Comparison of ENCODE assay signal across 1 cellular context in the genomic region with DNA sequence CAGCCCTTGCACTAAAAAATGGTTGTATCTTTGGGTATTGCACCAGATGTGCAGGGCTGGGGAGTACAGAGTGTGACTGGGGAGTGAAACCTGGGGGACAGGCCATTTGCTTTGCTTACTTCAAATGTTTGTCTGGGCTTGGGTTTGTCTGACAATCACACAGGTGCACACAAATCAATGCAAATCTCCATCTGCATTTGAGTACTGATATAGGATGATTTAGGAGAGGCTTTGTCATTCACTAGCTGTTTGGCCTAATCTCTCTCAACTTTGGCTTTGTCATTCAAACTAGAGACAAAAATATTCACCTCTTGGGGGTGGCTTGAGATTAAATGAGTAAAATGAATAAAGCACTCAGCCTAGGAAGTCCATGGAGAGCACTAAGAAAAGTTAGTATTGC.
TF ChIP-seq lines count a peak whose summit lies in the region.

No MANE protein-coding gene starts in this region.

TF ChIP-seq in WTC11, 78 proteins besides CTCF, POLR2A, EP300 and RAD21 (continued from another document and continues in another):
- TF ChIP-seq, protein P1, sequence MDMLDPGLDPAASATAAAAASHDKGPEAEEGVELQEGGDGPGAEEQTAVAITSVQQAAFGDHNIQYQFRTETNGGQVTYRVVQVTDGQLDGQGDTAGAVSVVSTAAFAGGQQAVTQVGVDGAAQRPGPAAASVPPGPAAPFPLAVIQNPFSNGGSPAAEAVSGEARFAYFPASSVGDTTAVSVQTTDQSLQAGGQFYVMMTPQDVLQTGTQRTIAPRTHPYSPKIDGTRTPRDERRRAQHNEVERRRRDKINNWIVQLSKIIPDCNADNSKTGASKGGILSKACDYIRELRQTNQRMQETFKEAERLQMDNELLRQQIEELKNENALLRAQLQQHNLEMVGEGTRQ (CRISPR knock-in tag; IDR thresholded peaks at IDR 0.05): peak; percentile 45
- TF ChIP-seq KAT7 (CRISPR knock-in tag; IDR thresholded peaks at IDR 0.05; ENCODE audit: borderline replicate concordance) (no peak), CBFB (CRISPR knock-in tag; IDR thresholded peaks at IDR 0.05; ENCODE audit: low read depth) (peak; percentile 67; the same call in 1 of the 2 replicates), ZNF317 (CRISPR knock-in tag; IDR thresholded peaks at IDR 0.05; ENCODE audit: borderline replicate concordance, low read depth) (0 out of 2 replicates have a peak, but pooled peaks have one; percentile 37), ZNF138 (CRISPR knock-in tag; conservative IDR thresholded peaks at IDR 0.05) (no peak), GRHL2 (CRISPR knock-in tag; IDR thresholded peaks at IDR 0.05; ENCODE audit: insufficient replicate concordance, severe bottlenecking) (no peak), OVOL2 (CRISPR knock-in tag; IDR thresholded peaks at IDR 0.05; ENCODE audit: borderline replicate concordance) (no peak), SMAD3 (CRISPR knock-in tag; IDR thresholded peaks at IDR 0.05; ENCODE audit: borderline replicate concordance) (0 out of 2 replicates have a peak, but pooled peaks have one; percentile 66), ETV6 (CRISPR knock-in tag; IDR thresholded peaks at IDR 0.05) (peak; percentile 79; the same call in 1 of the 2 replicates), NR3C1 (CRISPR knock-in tag; conservative IDR thresholded peaks at IDR 0.05; ENCODE audit: low read depth) (peak; percentile 93), NFATC4 (CRISPR knock-in tag; IDR thresholded peaks at IDR 0.05) (no peak), TP53 (CRISPR knock-in tag; IDR thresholded peaks at IDR 0.05) (peak; percentile 83), FOXK1 (CRISPR knock-in tag; IDR thresholded peaks at IDR 0.05) (peak; percentile 72), TEAD1 (CRISPR knock-in tag; IDR thresholded peaks at IDR 0.05) (peak; percentile 83), FOXJ3 (CRISPR knock-in tag; IDR thresholded peaks at IDR 0.05; ENCODE audit: borderline replicate concordance) (no peak)
- TF ChIP-seq, protein P2, sequence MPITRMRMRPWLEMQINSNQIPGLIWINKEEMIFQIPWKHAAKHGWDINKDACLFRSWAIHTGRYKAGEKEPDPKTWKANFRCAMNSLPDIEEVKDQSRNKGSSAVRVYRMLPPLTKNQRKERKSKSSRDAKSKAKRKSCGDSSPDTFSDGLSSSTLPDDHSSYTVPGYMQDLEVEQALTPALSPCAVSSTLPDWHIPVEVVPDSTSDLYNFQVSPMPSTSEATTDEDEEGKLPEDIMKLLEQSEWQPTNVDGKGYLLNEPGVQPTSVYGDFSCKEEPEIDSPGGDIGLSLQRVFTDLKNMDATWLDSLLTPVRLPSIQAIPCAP (CRISPR knock-in tag; IDR thresholded peaks at IDR 0.05): 0 out of 2 replicates have a peak, but pooled peaks have one; percentile 46
- TF ChIP-seq, protein P3, sequence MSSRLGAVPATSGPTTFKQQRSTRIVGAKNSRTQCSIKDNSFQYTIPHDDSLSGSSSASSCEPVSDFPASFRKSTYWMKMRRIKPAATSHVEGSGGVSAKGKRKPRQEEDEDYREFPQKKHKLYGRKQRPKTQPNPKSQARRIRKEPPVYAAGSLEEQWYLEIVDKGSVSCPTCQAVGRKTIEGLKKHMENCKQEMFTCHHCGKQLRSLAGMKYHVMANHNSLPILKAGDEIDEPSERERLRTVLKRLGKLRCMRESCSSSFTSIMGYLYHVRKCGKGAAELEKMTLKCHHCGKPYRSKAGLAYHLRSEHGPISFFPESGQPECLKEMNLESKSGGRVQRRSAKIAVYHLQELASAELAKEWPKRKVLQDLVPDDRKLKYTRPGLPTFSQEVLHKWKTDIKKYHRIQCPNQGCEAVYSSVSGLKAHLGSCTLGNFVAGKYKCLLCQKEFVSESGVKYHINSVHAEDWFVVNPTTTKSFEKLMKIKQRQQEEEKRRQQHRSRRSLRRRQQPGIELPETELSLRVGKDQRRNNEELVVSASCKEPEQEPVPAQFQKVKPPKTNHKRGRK (CRISPR knock-in tag; IDR thresholded peaks at IDR 0.05; ENCODE audit: borderline replicate concordance): no peak
- TF ChIP-seq, protein P4, sequence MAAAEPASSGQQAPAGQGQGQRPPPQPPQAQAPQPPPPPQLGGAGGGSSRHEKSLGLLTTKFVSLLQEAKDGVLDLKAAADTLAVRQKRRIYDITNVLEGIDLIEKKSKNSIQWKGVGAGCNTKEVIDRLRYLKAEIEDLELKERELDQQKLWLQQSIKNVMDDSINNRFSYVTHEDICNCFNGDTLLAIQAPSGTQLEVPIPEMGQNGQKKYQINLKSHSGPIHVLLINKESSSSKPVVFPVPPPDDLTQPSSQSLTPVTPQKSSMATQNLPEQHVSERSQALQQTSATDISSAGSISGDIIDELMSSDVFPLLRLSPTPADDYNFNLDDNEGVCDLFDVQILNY (CRISPR knock-in tag; IDR thresholded peaks at IDR 0.05): peak; percentile 48; the same call in 1 of the 2 replicates
- TF ChIP-seq, protein P5, sequence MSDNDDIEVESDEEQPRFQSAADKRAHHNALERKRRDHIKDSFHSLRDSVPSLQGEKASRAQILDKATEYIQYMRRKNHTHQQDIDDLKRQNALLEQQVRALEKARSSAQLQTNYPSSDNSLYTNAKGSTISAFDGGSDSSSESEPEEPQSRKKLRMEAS (CRISPR knock-in tag; IDR thresholded peaks at IDR 0.05): no peak
- TF ChIP-seq, protein P6, sequence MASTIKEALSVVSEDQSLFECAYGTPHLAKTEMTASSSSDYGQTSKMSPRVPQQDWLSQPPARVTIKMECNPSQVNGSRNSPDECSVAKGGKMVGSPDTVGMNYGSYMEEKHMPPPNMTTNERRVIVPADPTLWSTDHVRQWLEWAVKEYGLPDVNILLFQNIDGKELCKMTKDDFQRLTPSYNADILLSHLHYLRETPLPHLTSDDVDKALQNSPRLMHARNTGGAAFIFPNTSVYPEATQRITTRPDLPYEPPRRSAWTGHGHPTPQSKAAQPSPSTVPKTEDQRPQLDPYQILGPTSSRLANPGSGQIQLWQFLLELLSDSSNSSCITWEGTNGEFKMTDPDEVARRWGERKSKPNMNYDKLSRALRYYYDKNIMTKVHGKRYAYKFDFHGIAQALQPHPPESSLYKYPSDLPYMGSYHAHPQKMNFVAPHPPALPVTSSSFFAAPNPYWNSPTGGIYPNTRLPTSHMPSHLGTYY (CRISPR knock-in tag; IDR thresholded peaks at IDR 0.05): no peak
- TF ChIP-seq, protein P7, sequence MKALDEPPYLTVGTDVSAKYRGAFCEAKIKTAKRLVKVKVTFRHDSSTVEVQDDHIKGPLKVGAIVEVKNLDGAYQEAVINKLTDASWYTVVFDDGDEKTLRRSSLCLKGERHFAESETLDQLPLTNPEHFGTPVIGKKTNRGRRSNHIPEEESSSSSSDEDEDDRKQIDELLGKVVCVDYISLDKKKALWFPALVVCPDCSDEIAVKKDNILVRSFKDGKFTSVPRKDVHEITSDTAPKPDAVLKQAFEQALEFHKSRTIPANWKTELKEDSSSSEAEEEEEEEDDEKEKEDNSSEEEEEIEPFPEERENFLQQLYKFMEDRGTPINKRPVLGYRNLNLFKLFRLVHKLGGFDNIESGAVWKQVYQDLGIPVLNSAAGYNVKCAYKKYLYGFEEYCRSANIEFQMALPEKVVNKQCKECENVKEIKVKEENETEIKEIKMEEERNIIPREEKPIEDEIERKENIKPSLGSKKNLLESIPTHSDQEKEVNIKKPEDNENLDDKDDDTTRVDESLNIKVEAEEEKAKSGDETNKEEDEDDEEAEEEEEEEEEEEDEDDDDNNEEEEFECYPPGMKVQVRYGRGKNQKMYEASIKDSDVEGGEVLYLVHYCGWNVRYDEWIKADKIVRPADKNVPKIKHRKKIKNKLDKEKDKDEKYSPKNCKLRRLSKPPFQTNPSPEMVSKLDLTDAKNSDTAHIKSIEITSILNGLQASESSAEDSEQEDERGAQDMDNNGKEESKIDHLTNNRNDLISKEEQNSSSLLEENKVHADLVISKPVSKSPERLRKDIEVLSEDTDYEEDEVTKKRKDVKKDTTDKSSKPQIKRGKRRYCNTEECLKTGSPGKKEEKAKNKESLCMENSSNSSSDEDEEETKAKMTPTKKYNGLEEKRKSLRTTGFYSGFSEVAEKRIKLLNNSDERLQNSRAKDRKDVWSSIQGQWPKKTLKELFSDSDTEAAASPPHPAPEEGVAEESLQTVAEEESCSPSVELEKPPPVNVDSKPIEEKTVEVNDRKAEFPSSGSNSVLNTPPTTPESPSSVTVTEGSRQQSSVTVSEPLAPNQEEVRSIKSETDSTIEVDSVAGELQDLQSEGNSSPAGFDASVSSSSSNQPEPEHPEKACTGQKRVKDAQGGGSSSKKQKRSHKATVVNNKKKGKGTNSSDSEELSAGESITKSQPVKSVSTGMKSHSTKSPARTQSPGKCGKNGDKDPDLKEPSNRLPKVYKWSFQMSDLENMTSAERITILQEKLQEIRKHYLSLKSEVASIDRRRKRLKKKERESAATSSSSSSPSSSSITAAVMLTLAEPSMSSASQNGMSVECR (CRISPR knock-in tag; IDR thresholded peaks at IDR 0.05; ENCODE audit: borderline replicate concordance): peak; percentile 46; the same call in 1 of the 2 replicates
- TF ChIP-seq, protein P8, sequence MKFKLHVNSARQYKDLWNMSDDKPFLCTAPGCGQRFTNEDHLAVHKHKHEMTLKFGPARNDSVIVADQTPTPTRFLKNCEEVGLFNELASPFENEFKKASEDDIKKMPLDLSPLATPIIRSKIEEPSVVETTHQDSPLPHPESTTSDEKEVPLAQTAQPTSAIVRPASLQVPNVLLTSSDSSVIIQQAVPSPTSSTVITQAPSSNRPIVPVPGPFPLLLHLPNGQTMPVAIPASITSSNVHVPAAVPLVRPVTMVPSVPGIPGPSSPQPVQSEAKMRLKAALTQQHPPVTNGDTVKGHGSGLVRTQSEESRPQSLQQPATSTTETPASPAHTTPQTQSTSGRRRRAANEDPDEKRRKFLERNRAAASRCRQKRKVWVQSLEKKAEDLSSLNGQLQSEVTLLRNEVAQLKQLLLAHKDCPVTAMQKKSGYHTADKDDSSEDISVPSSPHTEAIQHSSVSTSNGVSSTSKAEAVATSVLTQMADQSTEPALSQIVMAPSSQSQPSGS (CRISPR knock-in tag; IDR thresholded peaks at IDR 0.05; ENCODE audit: borderline replicate concordance, low read depth): no peak
- TF ChIP-seq, protein P9, sequence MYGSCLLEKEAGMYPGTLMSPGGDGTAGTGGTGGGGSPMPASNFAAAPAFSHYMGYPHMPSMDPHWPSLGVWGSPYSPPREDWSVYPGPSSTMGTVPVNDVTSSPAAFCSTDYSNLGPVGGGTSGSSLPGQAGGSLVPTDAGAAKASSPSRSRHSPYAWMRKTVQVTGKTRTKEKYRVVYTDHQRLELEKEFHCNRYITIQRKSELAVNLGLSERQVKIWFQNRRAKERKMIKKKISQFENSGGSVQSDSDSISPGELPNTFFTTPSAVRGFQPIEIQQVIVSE (CRISPR knock-in tag; IDR thresholded peaks at IDR 0.05; ENCODE audit: borderline replicate concordance): no peak
- TF ChIP-seq, protein P10, sequence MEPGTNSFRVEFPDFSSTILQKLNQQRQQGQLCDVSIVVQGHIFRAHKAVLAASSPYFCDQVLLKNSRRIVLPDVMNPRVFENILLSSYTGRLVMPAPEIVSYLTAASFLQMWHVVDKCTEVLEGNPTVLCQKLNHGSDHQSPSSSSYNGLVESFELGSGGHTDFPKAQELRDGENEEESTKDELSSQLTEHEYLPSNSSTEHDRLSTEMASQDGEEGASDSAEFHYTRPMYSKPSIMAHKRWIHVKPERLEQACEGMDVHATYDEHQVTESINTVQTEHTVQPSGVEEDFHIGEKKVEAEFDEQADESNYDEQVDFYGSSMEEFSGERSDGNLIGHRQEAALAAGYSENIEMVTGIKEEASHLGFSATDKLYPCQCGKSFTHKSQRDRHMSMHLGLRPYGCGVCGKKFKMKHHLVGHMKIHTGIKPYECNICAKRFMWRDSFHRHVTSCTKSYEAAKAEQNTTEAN (CRISPR knock-in tag; IDR thresholded peaks at IDR 0.05): 0 out of 2 replicates have a peak, but pooled peaks have one; percentile 69
- TF ChIP-seq, protein P11, sequence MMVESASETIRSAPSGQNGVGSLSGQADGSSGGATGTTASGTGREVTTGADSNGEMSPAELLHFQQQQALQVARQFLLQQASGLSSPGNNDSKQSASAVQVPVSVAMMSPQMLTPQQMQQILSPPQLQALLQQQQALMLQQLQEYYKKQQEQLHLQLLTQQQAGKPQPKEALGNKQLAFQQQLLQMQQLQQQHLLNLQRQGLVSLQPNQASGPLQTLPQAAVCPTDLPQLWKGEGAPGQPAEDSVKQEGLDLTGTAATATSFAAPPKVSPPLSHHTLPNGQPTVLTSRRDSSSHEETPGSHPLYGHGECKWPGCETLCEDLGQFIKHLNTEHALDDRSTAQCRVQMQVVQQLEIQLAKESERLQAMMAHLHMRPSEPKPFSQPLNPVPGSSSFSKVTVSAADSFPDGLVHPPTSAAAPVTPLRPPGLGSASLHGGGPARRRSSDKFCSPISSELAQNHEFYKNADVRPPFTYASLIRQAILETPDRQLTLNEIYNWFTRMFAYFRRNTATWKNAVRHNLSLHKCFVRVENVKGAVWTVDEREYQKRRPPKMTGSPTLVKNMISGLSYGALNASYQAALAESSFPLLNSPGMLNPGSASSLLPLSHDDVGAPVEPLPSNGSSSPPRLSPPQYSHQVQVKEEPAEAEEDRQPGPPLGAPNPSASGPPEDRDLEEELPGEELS (CRISPR knock-in tag; IDR thresholded peaks at IDR 0.05): peak; percentile 88; the same call in 1 of the 2 replicates
- TF ChIP-seq, protein P12, sequence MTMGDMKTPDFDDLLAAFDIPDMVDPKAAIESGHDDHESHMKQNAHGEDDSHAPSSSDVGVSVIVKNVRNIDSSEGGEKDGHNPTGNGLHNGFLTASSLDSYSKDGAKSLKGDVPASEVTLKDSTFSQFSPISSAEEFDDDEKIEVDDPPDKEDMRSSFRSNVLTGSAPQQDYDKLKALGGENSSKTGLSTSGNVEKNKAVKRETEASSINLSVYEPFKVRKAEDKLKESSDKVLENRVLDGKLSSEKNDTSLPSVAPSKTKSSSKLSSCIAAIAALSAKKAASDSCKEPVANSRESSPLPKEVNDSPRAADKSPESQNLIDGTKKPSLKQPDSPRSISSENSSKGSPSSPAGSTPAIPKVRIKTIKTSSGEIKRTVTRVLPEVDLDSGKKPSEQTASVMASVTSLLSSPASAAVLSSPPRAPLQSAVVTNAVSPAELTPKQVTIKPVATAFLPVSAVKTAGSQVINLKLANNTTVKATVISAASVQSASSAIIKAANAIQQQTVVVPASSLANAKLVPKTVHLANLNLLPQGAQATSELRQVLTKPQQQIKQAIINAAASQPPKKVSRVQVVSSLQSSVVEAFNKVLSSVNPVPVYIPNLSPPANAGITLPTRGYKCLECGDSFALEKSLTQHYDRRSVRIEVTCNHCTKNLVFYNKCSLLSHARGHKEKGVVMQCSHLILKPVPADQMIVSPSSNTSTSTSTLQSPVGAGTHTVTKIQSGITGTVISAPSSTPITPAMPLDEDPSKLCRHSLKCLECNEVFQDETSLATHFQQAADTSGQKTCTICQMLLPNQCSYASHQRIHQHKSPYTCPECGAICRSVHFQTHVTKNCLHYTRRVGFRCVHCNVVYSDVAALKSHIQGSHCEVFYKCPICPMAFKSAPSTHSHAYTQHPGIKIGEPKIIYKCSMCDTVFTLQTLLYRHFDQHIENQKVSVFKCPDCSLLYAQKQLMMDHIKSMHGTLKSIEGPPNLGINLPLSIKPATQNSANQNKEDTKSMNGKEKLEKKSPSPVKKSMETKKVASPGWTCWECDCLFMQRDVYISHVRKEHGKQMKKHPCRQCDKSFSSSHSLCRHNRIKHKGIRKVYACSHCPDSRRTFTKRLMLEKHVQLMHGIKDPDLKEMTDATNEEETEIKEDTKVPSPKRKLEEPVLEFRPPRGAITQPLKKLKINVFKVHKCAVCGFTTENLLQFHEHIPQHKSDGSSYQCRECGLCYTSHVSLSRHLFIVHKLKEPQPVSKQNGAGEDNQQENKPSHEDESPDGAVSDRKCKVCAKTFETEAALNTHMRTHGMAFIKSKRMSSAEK (CRISPR knock-in tag; IDR thresholded peaks at IDR 0.05; ENCODE audit: borderline replicate concordance): no peak
